16 cellular contexts compared by ENCODE assay signal in the genomic region with DNA sequence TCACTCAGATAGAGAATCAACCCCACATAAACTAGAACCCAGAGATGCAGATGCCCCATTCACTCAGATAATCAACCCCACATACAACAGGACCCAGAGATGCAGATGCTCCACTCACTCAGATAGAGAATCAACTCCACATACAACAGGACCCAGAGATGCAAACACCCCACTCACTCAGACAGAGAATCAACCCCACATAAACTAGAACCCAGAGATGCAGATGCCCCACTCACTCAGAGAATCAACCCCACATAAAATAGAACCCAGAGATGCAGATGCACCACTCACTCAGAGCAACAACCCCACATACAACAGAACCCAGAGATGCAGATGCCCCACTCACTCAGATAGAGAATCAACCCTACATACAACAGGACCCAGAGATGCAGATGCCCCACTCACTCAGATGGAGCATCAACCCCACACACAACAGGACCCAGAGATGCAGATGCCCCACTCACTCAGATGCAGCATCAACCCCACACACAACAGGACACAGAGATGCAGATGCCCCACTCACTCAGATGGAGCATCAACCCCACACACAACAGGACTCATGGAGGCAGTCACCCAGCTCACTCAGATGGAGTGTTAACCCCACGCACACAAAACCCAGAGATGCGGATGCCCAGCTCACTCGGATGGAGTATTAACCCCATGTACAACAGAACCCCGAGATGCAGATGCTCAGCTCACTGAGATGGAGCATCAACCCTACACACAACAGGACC. TPM values are rescaled to one million over a fixed set of nuclear protein-coding genes. Genes with fewer than 3 reads are reported as not detected.
A peak's percentile ranks its signal among the peaks of the same experiment; 100 is the strongest.
DNase-seq lines count a peak whose midpoint lies in the region; ATAC-seq and TF ChIP-seq lines count a peak whose summit lies in the region.
"Had no signal": no experiment of that assay in that cellular context is flagged by ENCODE, and none has a peak within 500 bp of the region (broad histone marks: within the 10 kb centered on the region; RNA-seq: fewer than 3 reads in every experiment).

No MANE protein-coding gene starts in this region.

- 0 out of 2 replicates have a peak overlapping the region, but pooled peaks have one; percentile 52 for H3K27ac ChIP-seq in Karpas-422 (ENCODE audit: low read length)
- H3K27ac ChIP-seq in transverse colon, result no peak overlapping the region
- H3K27ac ChIP-seq: BLaER1 treated with 17β-estradiol and CSF1 and Interleukin-3, amounts not matched to agents 10 nM and 100 nM had no signal

- H3K4me3 ChIP-seq in Karpas-422 (ENCODE audit: low read length) (no peak overlapping the region), transverse colon (no peak overlapping the region)
- H3K4me3 ChIP-seq: GM23338 had no signal

- H3K4me1 ChIP-seq in Karpas-422 (ENCODE audit: low read length) (peaks cover 18% of the 10 kb centered on the region), transverse colon (no peaks in the 10 kb centered on the region)

- TF ChIP-seq EP300 in transverse colon (IDR thresholded peaks at IDR 0.05; ENCODE audit: low read depth), result no peak

- H3K27me3 Mint-ChIP-seq in activated naive CD8-positive, alpha-beta T cell treated with anti-CD3 and anti-CD28 coated beads, Interleukin-2, amount 10 ng/mL, durations not matched to agents 7 days and 5 days, result peaks cover 3% of the 10 kb centered on the region
- H3K27me3 Mint-ChIP-seq in activated naive CD8-positive, alpha-beta T cell treated with anti-CD3 and anti-CD28 coated beads for 36 hours, result no peaks in the 10 kb centered on the region
- peaks cover 17% of the 10 kb centered on the region for H3K27me3 Mint-ChIP-seq in endothelial cell (ENCODE audit: unreplicated experiment)

- H3K9me3 Mint-ChIP-seq in activated naive CD8-positive, alpha-beta T cell treated with anti-CD3 and anti-CD28 coated beads, Interleukin-2, amount 10 ng/mL, durations not matched to agents 7 days and 5 days, result peaks cover 10% of the 10 kb centered on the region
- H3K9me3 Mint-ChIP-seq in activated naive CD8-positive, alpha-beta T cell treated with anti-CD3 and anti-CD28 coated beads for 36 hours, result peaks cover 12% of the 10 kb centered on the region
- peaks cover 12% of the 10 kb centered on the region for H3K9me3 Mint-ChIP-seq in endothelial cell (ENCODE audit: unreplicated experiment)

- H3K4me3 Mint-ChIP-seq in activated naive CD8-positive, alpha-beta T cell treated with anti-CD3 and anti-CD28 coated beads, Interleukin-2, amount 10 ng/mL, durations not matched to agents 7 days and 5 days, result no peak overlapping the region
- no peak overlapping the region for H3K4me3 Mint-ChIP-seq in activated naive CD8-positive, alpha-beta T cell treated with anti-CD3 and anti-CD28 coated beads for 36 hours
- peak overlapping the region; percentile 83 for H3K4me3 Mint-ChIP-seq in endothelial cell (ENCODE audit: unreplicated experiment)
- H3K4me3 Mint-ChIP-seq: CD4-positive, CD25-positive, alpha-beta regulatory T cell; GM23338 had no signal

- DNase-seq in activated naive CD8-positive, alpha-beta T cell treated with anti-CD3 and anti-CD28 coated beads, Interleukin-2, amount 10 ng/mL, durations not matched to agents 7 days and 5 days, result no peak
- DNase-seq in activated naive CD8-positive, alpha-beta T cell treated with anti-CD3 and anti-CD28 coated beads for 36 hours, result no peak
- DNase-seq in Karpas-422 (no peak), endothelial cell (ENCODE audit: low spot score) (no peak), transverse colon (no peak)
- DNase-seq in stimulated activated CD4-positive, alpha-beta T cell treated with anti-CD3 and anti-CD28 coated beads, Interleukin-1b, Interleukin-23, amount 100 ng/mL, for 48 hours, result no peak
- DNase-seq: 8988T; AML-193; CD4-positive, CD25-positive, alpha-beta regulatory T cell; GF-D8; H7 had no signal

- no peak for TF ChIP-seq POLR2A in transverse colon (IDR thresholded peaks at IDR 0.05)

- ATAC-seq in activated naive CD8-positive, alpha-beta T cell treated with anti-CD3 and anti-CD28 coated beads, Interleukin-2, amount 10 ng/mL, durations not matched to agents 7 days and 5 days (ENCODE audit: low read depth), result no peak
- ATAC-seq in HG02885 (IDR thresholded peaks at IDR 0.05; ENCODE audit: poor library complexity, unreplicated experiment), result no peak
- no peak for ATAC-seq in HG02840 (IDR thresholded peaks at IDR 0.05; ENCODE audit: low FRiP score, unreplicated experiment)
- ATAC-seq: GM23338, HepG2 had no signal

- H3K9me3 ChIP-seq in Karpas-422 (ENCODE audit: low read length) (peaks cover 17% of the 10 kb centered on the region), transverse colon (no peaks in the 10 kb centered on the region)

- H3K27ac Mint-ChIP-seq in activated naive CD8-positive, alpha-beta T cell treated with anti-CD3 and anti-CD28 coated beads, Interleukin-2, amount 10 ng/mL, durations not matched to agents 7 days and 5 days, result peak overlapping the region; percentile 51
- H3K27ac Mint-ChIP-seq in activated naive CD8-positive, alpha-beta T cell treated with anti-CD3 and anti-CD28 coated beads for 36 hours, result no peak overlapping the region
- H3K27ac Mint-ChIP-seq in endothelial cell (ENCODE audit: unreplicated experiment), result peak overlapping the region; percentile 8
- H3K27ac Mint-ChIP-seq: GM23338 had no signal

- peaks cover 52% of the 10 kb centered on the region for H3K36me3 Mint-ChIP-seq in activated naive CD8-positive, alpha-beta T cell treated with anti-CD3 and anti-CD28 coated beads, Interleukin-2, amount 10 ng/mL, durations not matched to agents 7 days and 5 days
- peaks cover 47% of the 10 kb centered on the region for H3K36me3 Mint-ChIP-seq in activated naive CD8-positive, alpha-beta T cell treated with anti-CD3 and anti-CD28 coated beads for 36 hours
- H3K36me3 Mint-ChIP-seq in endothelial cell (ENCODE audit: low read depth, unreplicated experiment), result peaks cover 35% of the 10 kb centered on the region

- intact Hi-C loops in transverse colon (cut with DNase I; ENCODE audit: low total_unique reads), result no loop called here

- H3K27me3 ChIP-seq in Karpas-422 (ENCODE audit: low read length) (no peaks in the 10 kb centered on the region), transverse colon (peaks cover 5% of the 10 kb centered on the region)
- H3K27me3 ChIP-seq: BLaER1 treated with 17β-estradiol and CSF1 and Interleukin-3, amounts not matched to agents 10 nM and 100 nM had no signal

- no peak overlapping the region for H2AFZ ChIP-seq in Karpas-422 (ENCODE audit: low read length)
- H2AFZ ChIP-seq: GM23338 had no signal

- no peak for TF ChIP-seq CTCF in endothelial cell (IDR thresholded peaks at IDR 0.05; ENCODE audit: unreplicated experiment)
- no peak for TF ChIP-seq CTCF in transverse colon (IDR thresholded peaks at IDR 0.05)

- in situ Hi-C loops in transverse colon (cut with MboI; ENCODE audit: low pct_ligation_motif_present in 1 of 4, low pct_unique_long_range_greater_than_20kb in 1 of 4, low sequenced_read_pairs in 3 of 4), result no loop called here

- WGBS in transverse colon (ENCODE audit: low coverage in 1 of 2), 2 donors, result 85% methylated on average over 4 of the region's 4 CpGs; no CpG with 5 or more reads in 1 of the 2 donors

- peaks cover 26% of the 10 kb centered on the region for H3K4me1 Mint-ChIP-seq in activated naive CD8-positive, alpha-beta T cell treated with anti-CD3 and anti-CD28 coated beads, Interleukin-2, amount 10 ng/mL, durations not matched to agents 7 days and 5 days
- peaks cover 35% of the 10 kb centered on the region for H3K4me1 Mint-ChIP-seq in activated naive CD8-positive, alpha-beta T cell treated with anti-CD3 and anti-CD28 coated beads for 36 hours
- peaks cover 2% of the 10 kb centered on the region for H3K4me1 Mint-ChIP-seq in endothelial cell (ENCODE audit: unreplicated experiment)
- H3K4me1 Mint-ChIP-seq: GM23338 had no signal

- H3K36me3 ChIP-seq in Karpas-422 (ENCODE audit: insufficient read depth, low read length), result peaks cover 55% of the 10 kb centered on the region
- peaks cover 0 to 28% (median 12%) of the 10 kb centered on the region in 4 donors for H3K36me3 ChIP-seq in transverse colon

- no peaks in the 10 kb centered on the region for H3K79me2 ChIP-seq in Karpas-422 (ENCODE audit: low read length)

- no peaks in the 10 kb centered on the region for H4K20me1 ChIP-seq in Karpas-422 (ENCODE audit: insufficient read depth, low read depth, low read length)

- POLR2A ChIA-PET in activated naive CD8-positive, alpha-beta T cell treated with anti-CD3 and anti-CD28 coated beads, Interleukin-2, amount 10 ng/mL, durations not matched to agents 7 days and 5 days (lab: Charles Lee), result no interaction called here

- H3K4me2 ChIP-seq in Karpas-422 (ENCODE audit: low read depth, low read length, poor library complexity, severe bottlenecking), result no peak overlapping the region
- H3K4me2 ChIP-seq: BLaER1 treated with 17β-estradiol and CSF1 and Interleukin-3, amounts not matched to agents 10 nM and 100 nM; GM23338 had no signal

- H3K9me2 ChIP-seq in Karpas-422 (replicated peaks; ENCODE audit: insufficient read depth, low read length), result no peaks in the 10 kb centered on the region

- no peak overlapping the region for H3K9ac ChIP-seq in Karpas-422 (ENCODE audit: low read length)
- H3K9ac ChIP-seq: BLaER1 treated with 17β-estradiol and CSF1 and Interleukin-3, amounts not matched to agents 10 nM and 100 nM had no signal

RNA-seq across cellular contexts. Expression of a gene that starts 11.7 kb away (rescaled TPM):
- 10 to 100 TPM; 30.4 to 31.3 TPM for total RNA-seq in activated naive CD8-positive, alpha-beta T cell treated with anti-CD3 and anti-CD28 coated beads, Interleukin-2, amount 10 ng/mL, durations not matched to agents 7 days and 5 days
- total RNA-seq in activated naive CD8-positive, alpha-beta T cell treated with anti-CD3 and anti-CD28 coated beads for 36 hours, result 10 to 100 TPM; 32.6 to 34.5 TPM
- 46.1 and 48.6 TPM in 2 replicates for total RNA-seq in Karpas-422 (2014; rRNA removed; shearing (Covaris generic); ENCODE audit: low replicate concordance)
- total RNA-seq in endothelial cell (ENCODE audit: unreplicated experiment), result 26.3 TPM
- 10 to 100 TPM; 11.0 to 31.0 (median 14.5) TPM for total RNA-seq in transverse colon
